In the genomic region with DNA sequence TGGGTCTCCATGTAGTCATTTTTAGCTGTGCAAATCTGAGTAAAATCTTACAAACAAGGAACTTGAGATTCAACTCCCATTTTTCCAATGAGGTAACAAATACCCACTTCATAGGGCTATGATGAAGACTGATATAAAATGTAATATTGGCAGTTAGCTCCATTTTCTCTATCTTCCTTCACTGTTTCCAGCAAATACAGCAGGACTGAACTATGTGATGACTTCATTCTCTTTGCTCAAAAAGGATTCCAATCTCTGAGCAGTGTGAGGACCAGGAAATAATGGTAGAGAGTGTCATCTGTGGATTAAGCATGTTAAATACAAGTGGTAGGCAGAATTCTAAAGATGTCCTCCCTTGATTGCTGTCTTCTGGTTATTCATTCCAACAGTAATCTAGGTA, we compare ENCODE assay signal across 25 cellular contexts. TPM values are rescaled to one million over a fixed set of nuclear protein-coding genes. Genes with fewer than 3 reads are reported as not detected.
"Had no signal": no experiment of that assay in that cellular context is flagged by ENCODE, and none has a peak within 500 bp of the region (broad histone marks: within the 10 kb centered on the region; RNA-seq: fewer than 3 reads in every experiment).

No MANE protein-coding gene starts in this region.

- H3K9me3 ChIP-seq: breast epithelium, colonic mucosa, esophagus muscularis mucosa, heart right ventricle, left ventricle myocardium inferior, ovary, psoas muscle, right atrium auricular region, spleen, testis, uterus had no signal

- ATAC-seq: activated CD4-positive, alpha-beta T cell treated with anti-CD3 and anti-CD28 coated beads for 36 hours; effector memory CD8-positive, alpha-beta T cell; heart right ventricle; natural killer cell treated with Interleukin-12 subunit alpha and Interleukin-12 subunit beta and Interleukin-15 and Interleukin-18, amount 100 ng/mL, for 72 hours; psoas muscle had no signal

- H3K4me3 Mint-ChIP-seq: activated B cell treated with CpG ODN at 0.5 μM for 24 hours; activated CD4-positive, alpha-beta T cell treated with anti-CD3 and anti-CD28 coated beads for 36 hours; activated naive CD4-positive, alpha-beta T cell treated with anti-CD3 and anti-CD28 coated beads for 36 hours; activated naive CD8-positive, alpha-beta T cell treated with anti-CD3 and anti-CD28 coated beads, Interleukin-2, amount 10 ng/mL, durations not matched to agents 7 days and 5 days; effector memory CD8-positive, alpha-beta T cell; natural killer cell treated with Interleukin-12 subunit alpha and Interleukin-12 subunit beta and Interleukin-15 and Interleukin-18, amount 100 ng/mL, for 72 hours; T-helper 2 cell treated with Interferon-gamma antibody and Interleukin-4, amounts not matched to agents 5 μg/mL and 100 μg/mL, for 36 hours had no signal

- H3K4me3 ChIP-seq: breast epithelium, colonic mucosa, dorsolateral prefrontal cortex, esophagus muscularis mucosa, heart right ventricle, left ventricle myocardium inferior, ovary, psoas muscle, right atrium auricular region, spleen, testis, uterus had no signal

- H3K27ac ChIP-seq: breast epithelium, colonic mucosa, dorsolateral prefrontal cortex, esophagus muscularis mucosa, heart right ventricle, left ventricle myocardium inferior, ovary, psoas muscle, right atrium auricular region, spleen, testis had no signal

- H3K27me3 Mint-ChIP-seq: activated B cell treated with CpG ODN at 0.5 μM for 24 hours; activated CD4-positive, alpha-beta T cell treated with anti-CD3 and anti-CD28 coated beads for 36 hours; activated naive CD8-positive, alpha-beta T cell treated with anti-CD3 and anti-CD28 coated beads, Interleukin-2, amount 10 ng/mL, durations not matched to agents 7 days and 5 days; effector memory CD8-positive, alpha-beta T cell; natural killer cell treated with Interleukin-12 subunit alpha and Interleukin-12 subunit beta and Interleukin-15 and Interleukin-18, amount 100 ng/mL, for 72 hours had no signal

- H3K9me3 Mint-ChIP-seq: activated B cell treated with CpG ODN at 0.5 μM for 24 hours; activated naive CD4-positive, alpha-beta T cell treated with anti-CD3 and anti-CD28 coated beads for 36 hours; activated naive CD8-positive, alpha-beta T cell treated with anti-CD3 and anti-CD28 coated beads, Interleukin-2, amount 10 ng/mL, durations not matched to agents 7 days and 5 days; effector memory CD8-positive, alpha-beta T cell; natural killer cell treated with Interleukin-12 subunit alpha and Interleukin-12 subunit beta and Interleukin-15 and Interleukin-18, amount 100 ng/mL, for 72 hours; T-helper 2 cell treated with Interferon-gamma antibody and Interleukin-4, amounts not matched to agents 5 μg/mL and 100 μg/mL, for 36 hours had no signal

- H3K4me1 Mint-ChIP-seq: activated B cell treated with CpG ODN at 0.5 μM for 24 hours; activated CD4-positive, alpha-beta T cell treated with anti-CD3 and anti-CD28 coated beads for 36 hours; activated naive CD8-positive, alpha-beta T cell treated with anti-CD3 and anti-CD28 coated beads, Interleukin-2, amount 10 ng/mL, durations not matched to agents 7 days and 5 days had no signal

- H3K36me3 ChIP-seq: breast epithelium, colonic mucosa, esophagus muscularis mucosa, ovary, right atrium auricular region, uterus had no signal

- H3K4me1 ChIP-seq: breast epithelium, colonic mucosa, esophagus muscularis mucosa, heart right ventricle, left ventricle myocardium inferior, psoas muscle, right atrium auricular region, spleen, testis, uterus had no signal

- H3K27me3 ChIP-seq: breast epithelium, colonic mucosa, dorsolateral prefrontal cortex, esophagus muscularis mucosa, heart right ventricle, ovary, right atrium auricular region, spleen, testis, uterus had no signal

- H3K36me3 Mint-ChIP-seq: natural killer cell treated with Interleukin-12 subunit alpha and Interleukin-12 subunit beta and Interleukin-15 and Interleukin-18, amount 100 ng/mL, for 72 hours had no signal

- H3K27ac Mint-ChIP-seq: activated B cell treated with CpG ODN at 0.5 μM for 24 hours; activated CD4-positive, alpha-beta T cell treated with anti-CD3 and anti-CD28 coated beads for 36 hours; activated naive CD4-positive, alpha-beta T cell treated with anti-CD3 and anti-CD28 coated beads for 36 hours; activated naive CD8-positive, alpha-beta T cell treated with anti-CD3 and anti-CD28 coated beads, Interleukin-2, amount 10 ng/mL, durations not matched to agents 7 days and 5 days; natural killer cell treated with Interleukin-12 subunit alpha and Interleukin-12 subunit beta and Interleukin-15 and Interleukin-18, amount 100 ng/mL, for 72 hours; T-helper 2 cell treated with Interferon-gamma antibody and Interleukin-4, amounts not matched to agents 5 μg/mL and 100 μg/mL, for 36 hours had no signal

- DNase-seq: activated B cell treated with CpG ODN at 0.5 μM for 24 hours; activated CD4-positive, alpha-beta T cell treated with anti-CD3 and anti-CD28 coated beads for 36 hours; activated CD4-positive, alpha-beta T cell treated with anti-CD3 and anti-CD28 coated beads, Interleukin-2, amount 50 U/mL, for 4 hours; activated naive CD4-positive, alpha-beta T cell treated with anti-CD3 and anti-CD28 coated beads for 36 hours; activated naive CD8-positive, alpha-beta T cell treated with anti-CD3 and anti-CD28 coated beads, Interleukin-2, amount 10 ng/mL, durations not matched to agents 7 days and 5 days; activated T-cell treated with anti-CD3 and anti-CD28 coated beads, Interleukin-2, amount 50 U/mL, for 48 hours; amniotic stem cell; colonic mucosa; effector memory CD8-positive, alpha-beta T cell; heart right ventricle; left ventricle myocardium inferior; mammary epithelial cell; ovary; psoas muscle; spleen; stimulated activated CD4-positive, alpha-beta T cell treated with anti-CD3 and anti-CD28 coated beads, Interleukin-4, amount 100 ng/mL, for 1 hour; stimulated activated naive CD4-positive, alpha-beta T cell; testis; uterus had no signal

RNA-seq across cellular contexts. Expression of a gene that starts 18.3 kb away (rescaled TPM):
- total RNA-seq: activated naive CD4-positive, alpha-beta T cell treated with anti-CD3 and anti-CD28 coated beads for 36 hours; natural killer cell treated with Interleukin-12 subunit alpha and Interleukin-12 subunit beta and Interleukin-15 and Interleukin-18, amount 100 ng/mL, for 72 hours had no signal
